In the genomic region with DNA sequence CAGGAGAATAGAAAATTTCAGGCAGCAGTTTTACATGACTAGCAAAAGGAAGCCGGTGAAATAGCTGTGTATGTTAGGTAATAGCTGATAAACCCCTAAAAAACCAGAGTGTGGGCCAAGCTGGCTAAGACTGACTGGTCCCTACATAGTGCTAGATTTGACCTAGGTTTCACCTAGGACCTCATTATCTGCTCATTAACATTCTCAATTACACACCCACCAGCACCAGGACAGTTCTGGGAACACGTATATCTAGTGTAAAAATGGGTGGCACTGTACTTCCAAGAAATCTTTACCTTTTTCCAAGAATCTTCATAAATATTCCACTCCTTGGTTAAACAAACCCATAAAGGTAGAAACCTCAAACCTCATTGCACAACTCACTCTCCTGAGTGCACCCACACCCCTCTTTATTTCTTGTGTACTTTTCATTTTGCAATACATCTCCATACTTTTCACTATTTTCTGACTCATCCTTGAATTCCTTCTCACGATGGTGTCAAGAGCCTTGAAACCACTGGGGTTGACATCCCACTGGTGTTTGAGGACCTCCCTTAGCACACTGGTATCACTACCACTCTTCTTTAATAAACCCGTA, we compare ENCODE assay signal across 18 cellular contexts.
DNase-seq lines count a peak whose midpoint lies in the region; ATAC-seq and TF ChIP-seq lines count a peak whose summit lies in the region.
"Had no signal": no experiment of that assay in that cellular context is flagged by ENCODE, and none has a peak within 500 bp of the region (broad histone marks: within the 10 kb centered on the region; RNA-seq: fewer than 3 reads in every experiment).

No MANE protein-coding gene starts in this region.

- H3K79me2 ChIP-seq in PC-9 (ENCODE audit: low read depth), result no peaks in the 10 kb centered on the region

- no peaks in the 10 kb centered on the region for H3K27me3 ChIP-seq in PC-9 (ENCODE audit: insufficient read depth, low read depth)
- no peaks in the 10 kb centered on the region for H3K27me3 ChIP-seq in left lung
- no peaks in the 10 kb centered on the region for H3K27me3 ChIP-seq in neuronal stem cell (ENCODE audit: control insufficient read depth in 3 of 3, insufficient read depth in 3 of 3, low read depth in 1 of 3, low read length in 3 of 3)

- no peaks in the 10 kb centered on the region for H3K9me3 ChIP-seq in PC-9 (ENCODE audit: insufficient read depth, low read depth)
- H3K9me3 ChIP-seq in left lung, result no peaks in the 10 kb centered on the region
- no peaks in the 10 kb centered on the region for H3K9me3 ChIP-seq in neuronal stem cell (replicated peaks in 1 of 2; ENCODE audit: control insufficient read depth in 2 of 2, insufficient read depth in 1 of 2, low read depth in 1 of 2, low read length in 2 of 2)

- no peak overlapping the region for H3K23ac ChIP-seq in neuronal stem cell (ENCODE audit: low read depth, low read length, poor library complexity)

- H2BK12ac ChIP-seq in neuronal stem cell (ENCODE audit: low read length), result no peak overlapping the region

- no peaks in the 10 kb centered on the region for H3K36me3 ChIP-seq in PC-9 (ENCODE audit: low read depth)
- no peaks in the 10 kb centered on the region for H3K36me3 ChIP-seq in left lung
- H3K36me3 ChIP-seq in neuronal stem cell (replicated peaks in 1 of 2; ENCODE audit: control insufficient read depth in 2 of 2, insufficient read depth in 2 of 2, low read length in 2 of 2), result no peaks in the 10 kb centered on the region

- no peak overlapping the region for H3K18ac ChIP-seq in neuronal stem cell (ENCODE audit: low read length)

- H3K4me3 ChIP-seq in PC-9, result no peak overlapping the region
- no peak overlapping the region for H3K4me3 ChIP-seq in left lung
- no peak overlapping the region for H3K4me3 ChIP-seq in neuronal stem cell (ENCODE audit: low read length in 2 of 2)

- CTCF ChIA-PET in PC-9 (lab: Charles Lee), result no interaction called here

- H3K14ac ChIP-seq in neuronal stem cell (ENCODE audit: low read length), result no peak overlapping the region

- no TSS peak for BruUV-seq in PC-9 (replicated peaks; lab: Mats Ljungman, UMichigan)

- POLR2A ChIA-PET in PC-9 (lab: Charles Lee; ENCODE audit: unreplicated experiment), result no interaction called here

- H4K20me1 ChIP-seq in PC-9 (ENCODE audit: insufficient read depth), result no peaks in the 10 kb centered on the region

- no peak overlapping the region for H4K8ac ChIP-seq in neuronal stem cell (ENCODE audit: low read depth, low read length)

- H3K79me1 ChIP-seq in neuronal stem cell (ENCODE audit: low read depth, low read length), result no peaks in the 10 kb centered on the region

- H3K4ac ChIP-seq in neuronal stem cell (ENCODE audit: low read length), result no peak overlapping the region

- intact Hi-C loops in PC-9 (cut with micrococcal nuclease; ENCODE audit: unreplicated experiment), result no loop called here
- intact Hi-C loops in left lung (cut with DNase I), result no loop called here

- no peak overlapping the region for H2AFZ ChIP-seq in PC-9
- no peak overlapping the region for H2AFZ ChIP-seq in neuronal stem cell (ENCODE audit: low read length)

- no peak overlapping the region for H2AK5ac ChIP-seq in neuronal stem cell (ENCODE audit: low read depth, low read length)

- no peak overlapping the region for H3K9ac ChIP-seq in neuronal stem cell (ENCODE audit: low read depth, low read length, poor library complexity)

- no CpG with 5 or more reads among the region's 4 CpGs for WGBS in neuronal stem cell (ENCODE audit: extremely low coverage in 2 of 2, insufficient read length in 2 of 2, insufficient replicate concordance in 1 of 2), 2 donors

- TF ChIP-seq CTCF in PC-9 (conservative IDR thresholded peaks at IDR 0.05), result no peak
- TF ChIP-seq CTCF in left lung (IDR thresholded peaks at IDR 0.05), result no peak

- peaks cover 12% of the 10 kb centered on the region; the same call in 1 of the 2 replicates for H3F3A ChIP-seq in PC-9 (ENCODE audit: insufficient read depth, low read depth)

- no peak overlapping the region for H2BK5ac ChIP-seq in neuronal stem cell (ENCODE audit: low read length)

- H3K27ac ChIP-seq in PC-9 (peak overlapping the region; percentile 46), epithelial cell of prostate (peak overlapping the region; percentile 60), left lung (no peak overlapping the region), neuronal stem cell (replicated peaks; ENCODE audit: low read length) (no peak overlapping the region)

- no peak overlapping the region for H2BK15ac ChIP-seq in neuronal stem cell (ENCODE audit: low read length)

- peak; percentile 60 for ATAC-seq in left lung
- no peak for ATAC-seq in GM21515 (IDR thresholded peaks at IDR 0.05; ENCODE audit: unreplicated experiment)
- no peak for ATAC-seq in HG03045 (IDR thresholded peaks at IDR 0.05; ENCODE audit: unreplicated experiment)
- no peak for ATAC-seq in GM18519 (IDR thresholded peaks at IDR 0.05; ENCODE audit: low FRiP score, unreplicated experiment)

- no peak overlapping the region for H2BK120ac ChIP-seq in neuronal stem cell (ENCODE audit: low read depth, low read length)

- no peak overlapping the region for H4K91ac ChIP-seq in neuronal stem cell (ENCODE audit: low read depth, low read length, poor library complexity)

- H3K4me2 ChIP-seq in PC-9 (peak overlapping the region; percentile 44), neuronal stem cell (ENCODE audit: insufficient read depth, low read length, poor library complexity, severe bottlenecking) (no peak overlapping the region)

- H3K4me1 ChIP-seq in PC-9 (replicated peaks; ENCODE audit: insufficient read depth) (peaks cover 20% of the 10 kb centered on the region), left lung (no peaks in the 10 kb centered on the region), neuronal stem cell (ENCODE audit: control insufficient read depth in 2 of 2, insufficient read depth in 1 of 2, low read depth in 1 of 2, low read length in 2 of 2) (no peaks in the 10 kb centered on the region)

- no peaks in the 10 kb centered on the region for H3K9me2 ChIP-seq in PC-9 (ENCODE audit: insufficient read depth)

- DNase-seq in EH (ENCODE audit: low read depth) (peak; percentile 8), PC-9 (peak in 1 of 2 experiments; percentile 90), epithelial cell of prostate (ENCODE audit: low read depth, low spot score) (peak; percentile 73), left lung (no peak), neuronal stem cell (ENCODE audit: low spot score) (no peak)
- DNase-seq: ACHN; CD4-positive, alpha-beta memory T cell; DND-41; H9; NCI-H1436; NCI-H2029 treated with DMSO at 0.1 percent for 48 hours; NCI-H526; NK-92 treated with Interleukin-12 subunit alpha and Interleukin-12 subunit beta, amount 100 ng/mL, for 24 hours; OCI-M1; Right ventricle myocardium superior had no signal

Comparison
In these comparisons a context has a peak if more than half of its experiments do, and no peak if none do; other contexts are left out.
1. DNase-seq: peak in EH (single experiment) and epithelial cell of prostate (single experiment); none in left lung (0 of 2) and neuronal stem cell (single experiment).
2. H3K27ac ChIP-seq: peak in PC-9 (single experiment) and epithelial cell of prostate (single experiment); none in left lung (0 of 2) and neuronal stem cell (single experiment).